11 cellular contexts compared by ENCODE assay signal in the genomic region with DNA sequence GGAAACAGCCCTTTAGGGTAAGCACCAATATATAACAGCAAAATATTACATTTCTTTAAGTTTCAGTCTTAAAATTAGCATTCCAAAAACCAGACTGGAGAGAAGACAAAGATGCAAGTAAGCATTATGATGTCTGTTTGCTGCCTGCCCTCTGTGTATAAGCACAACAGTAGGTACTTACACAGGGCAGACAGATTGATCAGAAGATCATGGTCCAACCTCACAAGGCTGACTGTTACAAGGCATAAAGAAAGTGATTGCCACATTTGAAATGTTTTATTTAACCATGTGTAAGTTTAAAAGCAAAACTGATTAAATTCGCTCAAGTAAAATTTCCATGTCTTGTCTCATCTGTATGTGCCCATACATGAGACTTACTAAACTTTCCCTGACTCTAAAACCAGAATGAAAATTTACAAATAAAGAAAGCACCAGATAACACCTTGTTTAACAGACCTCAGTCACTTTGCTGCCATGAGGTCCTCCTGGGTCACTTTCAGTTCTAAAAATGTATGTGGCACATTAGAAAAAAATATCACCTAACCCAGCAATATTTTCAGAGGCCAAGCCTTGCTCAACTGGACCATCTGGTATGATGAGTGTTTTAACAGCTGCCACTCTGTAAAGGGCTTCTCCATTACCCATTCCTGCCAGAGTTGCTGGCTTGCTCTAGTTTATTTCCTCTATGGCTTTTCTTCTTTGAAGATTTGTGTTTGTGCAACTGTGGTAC.
DNase-seq lines count a peak whose midpoint lies in the region; ATAC-seq lines count a peak whose summit lies in the region.
"Had no signal": no experiment of that assay in that cellular context is flagged by ENCODE, and none has a peak within 500 bp of the region (broad histone marks: within the 10 kb centered on the region; RNA-seq: fewer than 3 reads in every experiment).

No MANE protein-coding gene starts in this region.

- DNase-seq in Ammon's horn (ENCODE audit: low spot score) (peak; percentile 17), GM19240 (ENCODE audit: insufficient read length, low spot score) (peak; percentile 1), NCI-H1930 (lab: John Stamatoyannopoulos, UW) (peak; percentile 81 to 85)
- no peak for DNase-seq in activated CD4-positive, alpha-beta T cell treated with anti-CD3 and anti-CD28 coated beads for 1 hour
- DNase-seq in activated CD8-positive, alpha-beta memory T cell treated with anti-CD3 and anti-CD28 coated beads, Interleukin-2, amount 50 U/mL, for 48 hours: no peak
- DNase-seq: ACHN; effector CD8-positive, alpha-beta T cell; WERI-Rb-1 had no signal

- ATAC-seq in HG02870 (IDR thresholded peaks at IDR 0.05; ENCODE audit: unreplicated experiment): peak; percentile 56
- no peak for ATAC-seq in HG03565 (IDR thresholded peaks at IDR 0.05; ENCODE audit: unreplicated experiment)
- ATAC-seq in HG03097 (IDR thresholded peaks at IDR 0.05; ENCODE audit: low FRiP score, unreplicated experiment): no peak

Comparison
In these comparisons a context has a peak if more than half of its experiments do, and no peak if none do; other contexts are left out.
1. DNase-seq: peak in Ammon's horn (single experiment), GM19240 (single experiment) and NCI-H1930 (2 of 2); none in activated CD4-positive, alpha-beta T cell treated with anti-CD3 and anti-CD28 coated beads for 1 hour (single experiment) and activated CD8-positive, alpha-beta memory T cell treated with anti-CD3 and anti-CD28 coated beads, Interleukin-2, amount 50 U/mL, for 48 hours (single experiment).